8 cellular contexts compared by ENCODE assay signal in the genomic region with DNA sequence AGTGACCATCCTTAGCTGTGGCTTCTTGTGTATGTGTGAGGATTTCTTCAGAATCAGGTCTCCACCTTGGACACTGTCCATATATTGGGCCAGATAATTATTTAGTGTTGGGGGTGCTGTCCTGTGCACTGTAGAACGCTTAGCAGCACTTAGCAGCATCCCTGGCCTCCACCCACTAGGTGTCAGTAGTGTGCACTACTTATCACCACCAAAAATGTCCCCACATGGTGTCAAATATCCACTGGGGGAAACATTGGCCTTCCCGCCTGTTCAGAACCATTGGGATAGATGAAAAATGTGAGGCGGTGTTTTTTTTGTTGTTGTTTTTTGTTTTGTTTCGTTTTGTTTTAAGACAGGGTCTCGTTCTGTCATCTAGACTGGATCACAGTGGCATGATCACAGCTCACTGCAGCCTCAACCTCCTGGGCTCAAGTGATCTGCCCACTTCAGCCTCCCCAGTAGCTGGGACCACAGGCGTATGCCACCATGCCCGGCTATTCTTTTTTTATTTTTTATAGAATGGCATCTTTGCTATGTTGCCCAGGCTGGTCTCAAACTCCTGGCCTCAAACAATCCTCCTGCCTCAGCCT.
DNase-seq lines count a peak whose midpoint lies in the region; ATAC-seq and TF ChIP-seq lines count a peak whose summit lies in the region.

No MANE protein-coding gene starts in this region.

- no peak overlapping the region for H3K4me3 Mint-ChIP-seq in activated T-cell treated with anti-CD3 and anti-CD28 coated beads, Interleukin-2, amount 50 U/mL, for 72 hours
- H3K4me3 Mint-ChIP-seq in nephron progenitor cell = no peak overlapping the region

- ATAC-seq in GM21423 (IDR thresholded peaks at IDR 0.05; ENCODE audit: unreplicated experiment) = peak; percentile 75
- ATAC-seq in activated T-cell treated with anti-CD3 and anti-CD28 coated beads, Interleukin-2, amount 50 U/mL, for 72 hours (replicated peaks in 1 of 2) = no peak

- H3K27me3 ChIP-seq in GM06990 (replicated peaks; ENCODE audit: control insufficient read depth, insufficient read depth, low read length) = no peaks in the 10 kb centered on the region

- H3K36me3 Mint-ChIP-seq in activated T-cell treated with anti-CD3 and anti-CD28 coated beads, Interleukin-2, amount 50 U/mL, for 72 hours (ENCODE audit: insufficient read depth in 2 of 2) = no peaks in the 10 kb centered on the region
- H3K36me3 Mint-ChIP-seq in nephron progenitor cell (ENCODE audit: low read depth) = no peaks in the 10 kb centered on the region

- no peak overlapping the region for H3K27ac Mint-ChIP-seq in activated T-cell treated with anti-CD3 and anti-CD28 coated beads, Interleukin-2, amount 50 U/mL, for 72 hours
- H3K27ac Mint-ChIP-seq in nephron progenitor cell = no peak overlapping the region

- H3K4me1 Mint-ChIP-seq in activated T-cell treated with anti-CD3 and anti-CD28 coated beads, Interleukin-2, amount 50 U/mL, for 72 hours (ENCODE audit: low read depth) = peaks cover 6% of the 10 kb centered on the region
- peaks cover 25% of the 10 kb centered on the region for H3K4me1 Mint-ChIP-seq in nephron progenitor cell

- TF ChIP-seq CTCF in GM06990 (IDR thresholded peaks at IDR 0.05; ENCODE audit: insufficient read depth, low read length, poor library complexity, severe bottlenecking) (peak; percentile 77), nephron progenitor cell (IDR thresholded peaks at IDR 0.05) (peak; percentile 21)

- H3K4me3 ChIP-seq in GM06990 (replicated peaks; ENCODE audit: low read depth, low read length) = no peak overlapping the region

- H3K36me3 ChIP-seq in GM06990 (ENCODE audit: control insufficient read depth, insufficient read depth, low read length) = no peaks in the 10 kb centered on the region

- no peaks in the 10 kb centered on the region for H3K9me3 Mint-ChIP-seq in activated T-cell treated with anti-CD3 and anti-CD28 coated beads, Interleukin-2, amount 50 U/mL, for 72 hours
- no peaks in the 10 kb centered on the region for H3K9me3 Mint-ChIP-seq in nephron progenitor cell

- DNase-seq in GM06990 (ENCODE audit: extremely low read depth, insufficient read length) (no peak), HuH-7 (ENCODE audit: low spot score) (peak; percentile 45), nephron progenitor cell (no peak), pons (ENCODE audit: low spot score) (no peak), NCI-H526 treated with DMSO at 0.1 percent for 48 hours (lab: John Stamatoyannopoulos, UW) (no peak), hippocampal formation (lab: John Stamatoyannopoulos, UW) (no peak)
- peak; percentile 29 to 31 for DNase-seq in activated T-cell treated with anti-CD3 and anti-CD28 coated beads, Interleukin-2, amount 50 U/mL, for 72 hours

- H3K27me3 Mint-ChIP-seq in activated T-cell treated with anti-CD3 and anti-CD28 coated beads, Interleukin-2, amount 50 U/mL, for 72 hours (ENCODE audit: low read depth) = no peaks in the 10 kb centered on the region
- H3K27me3 Mint-ChIP-seq in nephron progenitor cell (ENCODE audit: low read depth, poor library complexity) = peaks cover 8% of the 10 kb centered on the region

Comparison
In these comparisons a context has a peak if more than half of its experiments do, and no peak if none do; other contexts are left out.
1. DNase-seq: peak in HuH-7 (single experiment) and activated T-cell treated with anti-CD3 and anti-CD28 coated beads, Interleukin-2, amount 50 U/mL, for 72 hours (2 of 2); none in GM06990 (single experiment), nephron progenitor cell (single experiment), pons (single experiment), NCI-H526 treated with DMSO at 0.1 percent for 48 hours (single experiment) and hippocampal formation (0 of 2).